ENCODE assay signal across 24 cellular contexts in genomic region chr3:72355168-72355567, GRCh38.
"Had no signal": no experiment of that assay in that cellular context is flagged by ENCODE, and none has a peak within 500 bp of the region (broad histone marks: within the 10 kb centered on the region; RNA-seq: fewer than 3 reads in every experiment).

No MANE protein-coding gene starts in this region.

- H3K27me3 Mint-ChIP-seq: stimulated activated naive CD8-positive, alpha-beta T cell treated with anti-CD3 and anti-CD28 coated beads, Interleukin-15, amount 100 ng/mL, for 72 hours had no signal

- H3K27me3 ChIP-seq: gastrocnemius medialis, left lung, sigmoid colon, suprapubic skin, transverse colon, upper lobe of right lung, uterus had no signal

- H3K4me1 Mint-ChIP-seq: stimulated activated naive CD8-positive, alpha-beta T cell treated with anti-CD3 and anti-CD28 coated beads, Interleukin-15, amount 100 ng/mL, for 72 hours had no signal

- H3K36me3 ChIP-seq: gastrocnemius medialis, left lung, sigmoid colon, suprapubic skin, transverse colon, upper lobe of right lung, uterus had no signal

- H3K4me1 ChIP-seq: gastrocnemius medialis, left lung, psoas muscle, sigmoid colon, suprapubic skin, transverse colon, upper lobe of right lung, uterus had no signal

- H3K4me3 ChIP-seq: gastrocnemius medialis, left lung, psoas muscle, sigmoid colon, skin epidermis, suprapubic skin, transverse colon, upper lobe of right lung, uterus had no signal

- H3K36me3 Mint-ChIP-seq: naive thymus-derived CD8-positive, alpha-beta T cell had no signal

- ATAC-seq: effector memory CD8-positive, alpha-beta T cell; gastrocnemius medialis; left lung; naive thymus-derived CD8-positive, alpha-beta T cell; psoas muscle; right cardiac atrium; stimulated activated naive CD8-positive, alpha-beta T cell treated with anti-CD3 and anti-CD28 coated beads, Interleukin-15, amount 100 ng/mL, for 72 hours; upper lobe of right lung had no signal

- H3K9me3 Mint-ChIP-seq: effector memory CD8-positive, alpha-beta T cell had no signal

- H3K27ac Mint-ChIP-seq: effector memory CD8-positive, alpha-beta T cell; naive thymus-derived CD8-positive, alpha-beta T cell; nephron progenitor cell; stimulated activated naive CD8-positive, alpha-beta T cell treated with anti-CD3 and anti-CD28 coated beads, Interleukin-15, amount 100 ng/mL, for 72 hours had no signal

- H3K4me3 Mint-ChIP-seq: effector memory CD8-positive, alpha-beta T cell; naive thymus-derived CD8-positive, alpha-beta T cell; nephron progenitor cell; stimulated activated naive CD8-positive, alpha-beta T cell treated with anti-CD3 and anti-CD28 coated beads, Interleukin-15, amount 100 ng/mL, for 72 hours had no signal

- H3K9me3 ChIP-seq: gastrocnemius medialis, left lung, psoas muscle, sigmoid colon, suprapubic skin, transverse colon, upper lobe of right lung, uterus had no signal

- H3K27ac ChIP-seq: gastrocnemius medialis, left lung, psoas muscle, sigmoid colon, skin epidermis, suprapubic skin, transverse colon, upper lobe of right lung, uterus had no signal

- DNase-seq: cortex of kidney; effector memory CD8-positive, alpha-beta T cell; foreskin fibroblast; gastrocnemius medialis; kidney; left lung; mesenchymal stem cell; midbrain; naive thymus-derived CD8-positive, alpha-beta T cell; nephron progenitor cell; nucleus accumbens; psoas muscle; right cardiac atrium; sigmoid colon; stimulated activated CD4-positive, alpha-beta T cell treated with anti-CD3 and anti-CD28 coated beads, Interleukin-1b, Interleukin-23, amount 100 ng/mL, for 48 hours; stimulated activated CD4-positive, alpha-beta T cell treated with anti-CD3 and anti-CD28 coated beads, Interleukin-4, amount 100 ng/mL, for 1 hour; stimulated activated CD8-positive, alpha-beta memory T cell treated with anti-CD3 and anti-CD28 coated beads, Interleukin-4, amount 100 ng/mL, for 48 hours; stimulated activated naive CD4-positive, alpha-beta T cell; stimulated activated naive CD8-positive, alpha-beta T cell treated with anti-CD3 and anti-CD28 coated beads, Interleukin-15, amount 100 ng/mL, for 72 hours; transverse colon; upper lobe of right lung; uterus had no signal
